In the genomic region with DNA sequence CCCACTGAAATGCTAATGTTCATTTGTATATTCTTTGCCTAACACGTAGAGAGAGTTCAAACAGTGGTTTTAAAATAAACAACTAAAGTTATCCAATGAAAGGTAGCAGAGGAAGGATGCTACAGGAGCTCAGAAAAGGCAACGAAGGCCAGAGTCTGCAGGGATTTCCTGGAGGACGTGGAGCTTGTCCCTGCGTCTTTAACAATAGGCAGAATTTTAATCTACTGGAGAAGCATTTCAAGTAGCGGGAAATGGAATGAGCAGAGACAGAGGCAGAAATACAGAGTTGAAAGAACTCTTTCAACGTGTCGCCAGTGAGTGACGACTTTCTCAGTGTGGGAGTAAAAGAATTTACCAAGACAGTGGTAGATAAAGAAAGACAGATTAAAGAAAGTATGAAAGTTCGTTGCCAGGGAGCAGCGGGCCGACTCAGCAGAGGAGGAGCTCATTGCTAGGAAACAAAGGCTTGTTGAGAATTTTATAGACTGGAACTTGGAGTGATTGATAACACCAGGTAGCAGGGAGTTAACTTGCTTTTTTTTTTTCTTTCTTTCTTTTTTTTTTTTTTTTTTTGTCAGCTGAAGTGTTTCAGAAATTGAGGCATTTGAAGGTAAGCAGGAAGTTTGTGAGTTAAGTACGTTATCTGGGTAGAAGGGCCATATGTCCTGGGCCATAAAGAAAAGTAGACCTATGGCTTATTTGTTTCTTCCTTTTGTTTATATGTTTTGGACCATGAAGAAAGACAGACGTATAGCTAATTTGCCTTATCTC, we compare ENCODE assay signal across 8 cellular contexts. TPM values are rescaled to one million over a fixed set of nuclear protein-coding genes. Genes with fewer than 3 reads are reported as not detected.
DNase-seq lines count a peak whose midpoint lies in the region; ATAC-seq, FAIRE-seq and TF ChIP-seq lines count a peak whose summit lies in the region.

No MANE protein-coding gene starts in this region.

- ATAC-seq in GM19467 (IDR thresholded peaks at IDR 0.05; ENCODE audit: unreplicated experiment), result peak; percentile 12

- H3K36me3 ChIP-seq in brain microvascular endothelial cell (replicated peaks) (no peaks in the 10 kb centered on the region), small intestine (ENCODE audit: control insufficient read depth in 2 of 2, insufficient read depth in 2 of 2, low read length in 2 of 2) (no peaks in the 10 kb centered on the region)

- WGBS in small intestine, 3 donors, result 1 to 5% (median 4%) methylated on average over 13 of the region's 13 CpGs

- peaks cover 4 to 15% of the 10 kb centered on the region in 2 donors for H3K4me1 ChIP-seq in small intestine (ENCODE audit: control insufficient read depth in 2 of 2, insufficient read depth in 1 of 2, low read depth in 1 of 2, low read length in 1 of 2)

- H3K9me3 ChIP-seq in small intestine (ENCODE audit: control insufficient read depth, low read depth), result no peaks in the 10 kb centered on the region

- H3K27me3 ChIP-seq in brain microvascular endothelial cell (replicated peaks) (no peaks in the 10 kb centered on the region), small intestine (ENCODE audit: control insufficient read depth in 2 of 2, insufficient read depth in 2 of 2, low read length in 2 of 2) (no peaks in the 10 kb centered on the region)

- no peak for FAIRE-seq in small intestine (lab: Jason Lieb, UNC)

- in situ Hi-C loops in Caki2 (cut with HindIII; ENCODE audit: low pct_unique_long_range_greater_than_20kb, low sequenced_read_pairs), result no loop called here
- in situ Hi-C loops in SK-MEL-5 (cut with HindIII; ENCODE audit: low pct_unique_long_range_greater_than_20kb, low sequenced_read_pairs), result no loop called here
- in situ Hi-C loops in brain microvascular endothelial cell (cut with HindIII; ENCODE audit: low pct_ligation_motif_present, low sequenced_read_pairs), result no loop called here

- no peak for TF ChIP-seq CTCF in brain microvascular endothelial cell (IDR thresholded peaks at IDR 0.05; ENCODE audit: low read depth, low read length, missing control alignments)

- H3K27ac ChIP-seq in brain microvascular endothelial cell (peak overlapping the region; percentile 87), small intestine (ENCODE audit: low read depth in 1 of 2, low read length in 1 of 2) (peak overlapping the region; percentile 12 to 75)

- DNase-seq in Caki2 (ENCODE audit: low read depth) (peak; percentile 57), HK-2 (ENCODE audit: unreplicated experiment) (peak; percentile 22), SK-MEL-5 (ENCODE audit: low read depth, low spot score) (peak; percentile 66), brain microvascular endothelial cell (peak; percentile 60), iPS-NIHi7 (ENCODE audit: extremely low spot score) (peak; percentile 15), small intestine (peak; percentile 74), NCI-H446 treated with DMSO at 0.1 percent for 48 hours (lab: John Stamatoyannopoulos, UW) (no peak)

- H3K4me3 ChIP-seq in brain microvascular endothelial cell (ENCODE audit: low read depth, low read length) (peak overlapping the region; percentile 89), small intestine (ENCODE audit: low read depth in 1 of 2, low read length in 2 of 2) (peak overlapping the region; percentile 84 to 94)

RNA-seq across cellular contexts. Expression of a gene that starts 0.6 kb away (rescaled TPM):
- total RNA-seq in Caki2 (2014; rRNA removed; shearing (Covaris generic); ENCODE audit: low replicate concordance), result 19.7 and 28.8 TPM in 2 replicates
- total RNA-seq in SK-MEL-5 (2014; rRNA removed; shearing (Covaris generic)), result 59.4 and 59.6 TPM in 2 replicates
- 19.2 and 23.4 TPM in 2 replicates for polyA plus RNA-seq in SK-MEL-5 (2015; cell fraction: cytosol; rRNA removed)
- 26.9 and 29.5 TPM in 2 replicates for polyA plus RNA-seq in SK-MEL-5 (2015; cell fraction: nucleus; rRNA removed)
- polyA plus RNA-seq in small intestine, result 10 to 100 TPM; 26.0 to 36.9 (median 30.3) TPM

RNA-seq across cellular contexts. Expression of a gene that starts 29.9 kb away (rescaled TPM):
- total RNA-seq in Caki2 (2014; rRNA removed; shearing (Covaris generic); ENCODE audit: low replicate concordance), result 74.4 and 91.0 TPM in 2 replicates
- 193 and 194 TPM in 2 replicates for total RNA-seq in SK-MEL-5 (2014; rRNA removed; shearing (Covaris generic))
- polyA plus RNA-seq in SK-MEL-5 (2015; cell fraction: cytosol; rRNA removed), result 135 and 162 TPM in 2 replicates
- 108 and 144 TPM in 2 replicates for polyA plus RNA-seq in SK-MEL-5 (2015; cell fraction: nucleus; rRNA removed)
- polyA plus RNA-seq in small intestine, result 10 to 100 TPM; 74.6 to 83.9 (median 74.8) TPM
